Comparison of ENCODE assay signal across 14 cellular contexts in the genomic region with DNA sequence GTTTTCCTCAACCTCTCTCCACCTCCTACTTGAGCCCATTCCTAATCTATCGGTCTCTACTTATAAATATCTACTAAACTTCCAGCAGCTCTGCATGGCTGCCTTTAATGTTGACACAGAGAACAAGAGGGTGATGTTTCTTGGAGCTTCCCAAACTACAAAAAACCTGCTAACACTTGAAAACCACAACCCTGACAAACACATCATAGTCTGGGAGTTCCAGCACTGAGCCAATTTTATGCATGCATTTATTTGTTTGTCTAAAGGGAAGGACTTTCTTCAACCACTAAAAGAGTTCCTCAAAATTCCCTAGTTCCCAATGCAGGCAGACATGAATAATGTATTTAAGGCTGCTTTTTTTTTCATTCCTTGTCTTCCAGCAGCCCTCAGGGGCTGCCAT.
"Had no signal": no experiment of that assay in that cellular context is flagged by ENCODE, and none has a peak within 500 bp of the region (broad histone marks: within the 10 kb centered on the region; RNA-seq: fewer than 3 reads in every experiment).

No MANE protein-coding gene starts in this region.

- H3K79me2 ChIP-seq: hepatocyte had no signal

- H3K27ac ChIP-seq: breast epithelium, foreskin keratinocyte, hepatocyte, ovary, psoas muscle, skin epidermis had no signal

- H3K4me2 ChIP-seq: hepatocyte had no signal

- ATAC-seq: activated T-cell treated with anti-CD3 and anti-CD28 coated beads, Interleukin-2, amount 50 U/mL, for 4 hours; foreskin keratinocyte; psoas muscle; right cardiac atrium had no signal

- H3K36me3 ChIP-seq: breast epithelium, ovary had no signal

- H3K4me3 ChIP-seq: breast epithelium, hepatocyte, ovary, psoas muscle, skin epidermis had no signal

- H3K9me3 ChIP-seq: breast epithelium, ovary, psoas muscle had no signal

- H3K27me3 ChIP-seq: foreskin keratinocyte, hepatocyte, ovary had no signal

- H3K4me1 ChIP-seq: breast epithelium, foreskin keratinocyte, psoas muscle had no signal

- DNase-seq: activated CD4-positive, alpha-beta T cell treated with anti-CD3 and anti-CD28 coated beads, Interleukin-2, amount 10 ng/mL, durations not matched to agents 7 days and 5 days; activated CD8-positive, alpha-beta memory T cell treated with anti-CD3 and anti-CD28 coated beads, Interleukin-2, amount 50 U/mL, for 4 hours; activated naive CD4-positive, alpha-beta T cell treated with anti-CD3 and anti-CD28 coated beads for 36 hours; activated T-cell treated with anti-CD3 and anti-CD28 coated beads, Interleukin-2, amount 50 U/mL, for 4 hours; effector CD4-positive, alpha-beta T cell; foreskin keratinocyte; ovary; psoas muscle; right cardiac atrium; stimulated activated CD4-positive, alpha-beta T cell treated with anti-CD3 and anti-CD28 coated beads, Interleukin-15, amount 100 ng/mL, for 24 hours; stimulated activated CD4-positive, alpha-beta T cell treated with anti-CD3 and anti-CD28 coated beads, Interleukin-2, amount 100 ng/mL, for 48 hours had no signal

- H2AFZ ChIP-seq: hepatocyte had no signal
